Comparison of ENCODE assay signal across 27 cellular contexts in genomic region chr13:109833071-109833470, GRCh38.
"Had no signal": no experiment of that assay in that cellular context is flagged by ENCODE, and none has a peak within 500 bp of the region (broad histone marks: within the 10 kb centered on the region; RNA-seq: fewer than 3 reads in every experiment).

No MANE protein-coding gene starts in this region.

- FAIRE-seq: urothelium cell line had no signal

- H3K27me3 ChIP-seq: suprapubic skin, testis, thyroid gland, tibial nerve, transverse colon, upper lobe of left lung, upper lobe of right lung, uterus, vagina had no signal

- H3K36me3 ChIP-seq: stomach, suprapubic skin, thoracic aorta, thyroid gland, tibial artery, tibial nerve, transverse colon, upper lobe of left lung, upper lobe of right lung, uterus, vagina had no signal

- H3K4me1 ChIP-seq: suprapubic skin, testis, thyroid gland, tibial artery, tibial nerve, upper lobe of left lung, upper lobe of right lung, uterus, vagina had no signal

- H3K4me3 ChIP-seq: stomach, suprapubic skin, testis, thoracic aorta, thyroid gland, tibial artery, tibial nerve, transverse colon, upper lobe of left lung, upper lobe of right lung, uterus, vagina had no signal

- H3K9me3 ChIP-seq: stomach, suprapubic skin, testis, thoracic aorta, thyroid gland, tibial artery, tibial nerve, transverse colon, upper lobe of left lung, upper lobe of right lung, uterus, vagina had no signal

- DNase-seq: stimulated activated CD4-positive, alpha-beta T cell treated with anti-CD3 and anti-CD28 coated beads, Interleukin-2, amount 100 ng/mL, for 48 hours; stimulated activated CD4-positive, alpha-beta T cell treated with anti-CD3 and anti-CD28 coated beads, Interleukin-4, amount 100 ng/mL, for 1 hour; stimulated activated CD4-positive, alpha-beta T cell treated with anti-CD3 and anti-CD28 coated beads, Interleukin-4, amount 100 ng/mL, for 24 hours; stimulated activated CD4-positive, alpha-beta T cell treated with anti-CD3 and anti-CD28 coated beads, Interleukin-4, amount 100 ng/mL, for 4 hours; stimulated activated CD8-positive, alpha-beta memory T cell treated with anti-CD3 and anti-CD28 coated beads, Interleukin-4, amount 100 ng/mL, for 48 hours; stimulated activated naive B cell treated with anti-CD40 and anti-IgM and Interleukin-4, amounts not matched to agents 10 μg/mL and 1 μg/mL and 100 μg/mL, for 72 hours; stimulated activated naive CD4-positive, alpha-beta T cell; stimulated activated naive CD4-positive, alpha-beta T cell treated with Interleukin-2 at 50 U/mL for 16 hours; stimulated activated naive CD8-positive, alpha-beta T cell treated with anti-CD3 and anti-CD28 coated beads, Interleukin-15, amount 100 ng/mL, for 72 hours; stimulated activated naive CD8-positive, alpha-beta T cell treated with anti-CD3 and anti-CD28 coated beads, Interleukin-15, Interleukin-2, amounts not matched to agents 100 U/mL and 50 U/mL, for 24 hours; stomach; substantia nigra; testis; thyroid gland; tibial artery; transverse colon; trophoblast cell; upper lobe of left lung; upper lobe of right lung; uterus had no signal

- ATAC-seq: stimulated activated effector memory CD8-positive, alpha-beta T cell treated with anti-CD3 and anti-CD28 coated beads, Interleukin-12 subunit alpha, Interleukin-12 subunit beta, amount 100 ng/mL, for 72 hours; stimulated activated memory B cell treated with anti-CD40 and anti-IgM and Interleukin-4, amounts not matched to agents 10 μg/mL and 1 μg/mL and 100 μg/mL, for 72 hours; stimulated activated naive B cell treated with anti-CD40 and anti-IgM and Interleukin-4, amounts not matched to agents 10 μg/mL and 1 μg/mL and 100 μg/mL, for 72 hours; stimulated activated naive CD8-positive, alpha-beta T cell treated with anti-CD3 and anti-CD28 coated beads, Interleukin-15, amount 100 ng/mL, for 72 hours; stimulated activated naive CD8-positive, alpha-beta T cell treated with anti-CD3 and anti-CD28 coated beads, Interleukin-15, Interleukin-2, amounts not matched to agents 100 U/mL and 50 U/mL, for 24 hours; upper lobe of right lung had no signal

- H3K27ac ChIP-seq: stomach, suprapubic skin, testis, thoracic aorta, thyroid gland, tibial artery, tibial nerve, transverse colon, upper lobe of left lung, upper lobe of right lung, uterus, vagina had no signal
